Comparison of ENCODE assay signal across 1 cellular context in the genomic region with DNA sequence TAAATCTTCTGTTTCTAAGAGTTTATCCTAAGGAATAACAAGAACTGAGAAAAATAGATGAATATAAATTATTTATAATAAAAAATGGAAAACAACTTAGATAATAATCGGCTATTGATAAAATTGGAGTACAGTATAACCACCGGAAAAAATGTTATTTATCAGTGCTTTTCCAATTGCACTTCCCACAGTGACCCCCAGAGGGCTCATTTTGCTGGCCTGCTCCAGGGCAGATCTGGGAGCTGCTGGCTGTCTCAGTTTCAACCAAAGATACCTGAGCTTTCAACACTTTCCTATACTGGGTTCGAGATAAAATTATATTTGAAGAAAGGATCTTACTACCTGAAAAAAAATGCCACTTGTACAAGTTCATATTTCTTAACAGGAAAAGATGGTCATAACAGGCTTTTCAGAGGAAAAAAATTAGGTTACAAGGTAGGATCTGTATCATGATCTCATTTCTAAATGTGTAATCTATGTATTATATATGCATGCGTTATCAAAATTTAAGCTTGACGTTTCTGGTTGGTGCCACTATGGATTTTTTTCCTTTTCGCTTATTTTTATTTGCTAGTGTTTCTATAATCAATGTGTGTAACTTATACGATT.
TF ChIP-seq lines count a peak whose summit lies in the region.

No MANE protein-coding gene starts in this region.

TF ChIP-seq in HCT116, 20 proteins besides CTCF, POLR2A, EP300 and RAD21 (continued from another document):
- no peak for TF ChIP-seq YY1 (IDR thresholded peaks at IDR 0.05; ENCODE audit: extremely low read depth, insufficient replicate concordance, low read depth, low read length)
- TF ChIP-seq SIN3A (IDR thresholded peaks at IDR 0.05; ENCODE audit: low read depth): no peak
- TF ChIP-seq, protein P1, sequence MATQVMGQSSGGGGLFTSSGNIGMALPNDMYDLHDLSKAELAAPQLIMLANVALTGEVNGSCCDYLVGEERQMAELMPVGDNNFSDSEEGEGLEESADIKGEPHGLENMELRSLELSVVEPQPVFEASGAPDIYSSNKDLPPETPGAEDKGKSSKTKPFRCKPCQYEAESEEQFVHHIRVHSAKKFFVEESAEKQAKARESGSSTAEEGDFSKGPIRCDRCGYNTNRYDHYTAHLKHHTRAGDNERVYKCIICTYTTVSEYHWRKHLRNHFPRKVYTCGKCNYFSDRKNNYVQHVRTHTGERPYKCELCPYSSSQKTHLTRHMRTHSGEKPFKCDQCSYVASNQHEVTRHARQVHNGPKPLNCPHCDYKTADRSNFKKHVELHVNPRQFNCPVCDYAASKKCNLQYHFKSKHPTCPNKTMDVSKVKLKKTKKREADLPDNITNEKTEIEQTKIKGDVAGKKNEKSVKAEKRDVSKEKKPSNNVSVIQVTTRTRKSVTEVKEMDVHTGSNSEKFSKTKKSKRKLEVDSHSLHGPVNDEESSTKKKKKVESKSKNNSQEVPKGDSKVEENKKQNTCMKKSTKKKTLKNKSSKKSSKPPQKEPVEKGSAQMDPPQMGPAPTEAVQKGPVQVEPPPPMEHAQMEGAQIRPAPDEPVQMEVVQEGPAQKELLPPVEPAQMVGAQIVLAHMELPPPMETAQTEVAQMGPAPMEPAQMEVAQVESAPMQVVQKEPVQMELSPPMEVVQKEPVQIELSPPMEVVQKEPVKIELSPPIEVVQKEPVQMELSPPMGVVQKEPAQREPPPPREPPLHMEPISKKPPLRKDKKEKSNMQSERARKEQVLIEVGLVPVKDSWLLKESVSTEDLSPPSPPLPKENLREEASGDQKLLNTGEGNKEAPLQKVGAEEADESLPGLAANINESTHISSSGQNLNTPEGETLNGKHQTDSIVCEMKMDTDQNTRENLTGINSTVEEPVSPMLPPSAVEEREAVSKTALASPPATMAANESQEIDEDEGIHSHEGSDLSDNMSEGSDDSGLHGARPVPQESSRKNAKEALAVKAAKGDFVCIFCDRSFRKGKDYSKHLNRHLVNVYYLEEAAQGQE (IDR thresholded peaks at IDR 0.05; ENCODE audit: low read depth): no peak
- no peak for TF ChIP-seq JUND (IDR thresholded peaks at IDR 0.05)
- TF ChIP-seq FOSL1 (IDR thresholded peaks at IDR 0.05; ENCODE audit: low read depth): no peak
- TF ChIP-seq CEBPB (IDR thresholded peaks at IDR 0.05; ENCODE audit: low read depth): no peak
- TF ChIP-seq EZH2phosphoT487 (IDR thresholded peaks at IDR 0.05; ENCODE audit: borderline replicate concordance): no peak
- no peak for TF ChIP-seq ZFX (IDR thresholded peaks at IDR 0.05)
- TF ChIP-seq POLR2AphosphoS5 (IDR thresholded peaks at IDR 0.05; ENCODE audit: low read depth, low read length): no peak
- TF ChIP-seq EZH2 (IDR thresholded peaks at IDR 0.05): no peak
- TF ChIP-seq, protein P2, sequence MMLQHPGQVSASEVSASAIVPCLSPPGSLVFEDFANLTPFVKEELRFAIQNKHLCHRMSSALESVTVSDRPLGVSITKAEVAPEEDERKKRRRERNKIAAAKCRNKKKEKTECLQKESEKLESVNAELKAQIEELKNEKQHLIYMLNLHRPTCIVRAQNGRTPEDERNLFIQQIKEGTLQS (IDR thresholded peaks at IDR 0.05): no peak
